ENCODE assay signal across 34 cellular contexts in genomic region chr11:27187075-27187847, GRCh38.
A peak's percentile ranks its signal among the peaks of the same experiment; 100 is the strongest.
DNase-seq lines count a peak whose midpoint lies in the region; ATAC-seq, FAIRE-seq and TF ChIP-seq lines count a peak whose summit lies in the region.
"Had no signal": no experiment of that assay in that cellular context is flagged by ENCODE, and none has a peak within 500 bp of the region (broad histone marks: within the 10 kb centered on the region; RNA-seq: fewer than 3 reads in every experiment).

No MANE protein-coding gene starts in this region.

- WGBS in H1 (ENCODE audit: extremely low coverage in 1 of 2, insufficient coverage in 1 of 2, insufficient read length in 1 of 2, insufficient replicate concordance in 2 of 2, low coverage in 1 of 2, low lambda C conversion rate in 2 of 2, missing lambda C conversion rate in 1 of 2), 2 experiments, result 85% methylated on average over 4 of the region's 4 CpGs; no CpG with 5 or more reads in 1 of the 2 experiments
- 74 to 86% methylated on average over 2 to 3 of the region's 4 CpGs for WGBS in mesodermal cell (ENCODE audit: insufficient coverage in 2 of 2), 2 experiments

- H3K4me3 ChIP-seq in H1 (ENCODE audit: extremely low read depth in 1 of 4, insufficient read depth in 2 of 4, low read depth in 3 of 4, low read length in 4 of 4) (no peak overlapping the region), mesodermal cell (ENCODE audit: extremely low read depth, insufficient read depth, low read length, poor library complexity, severe bottlenecking) (no peak overlapping the region)
- H3K4me3 ChIP-seq: GM12878, ovary, Peyer's patch, skin epidermis, suprapubic skin had no signal

- TF ChIP-seq RAD21 in H1 (IDR thresholded peaks at IDR 0.05 in 1 of 2, conservative IDR thresholded peaks at IDR 0.05 in 1 of 2; ENCODE audit: low read depth in 2 of 2, low read length in 2 of 2), result no peak

- no peak overlapping the region for H3K4me3 Mint-ChIP-seq in stimulated activated effector memory CD8-positive, alpha-beta T cell treated with anti-CD3 and anti-CD28 coated beads, Interleukin-12 subunit alpha, Interleukin-12 subunit beta, amount 100 ng/mL, for 72 hours
- H3K4me3 Mint-ChIP-seq: CD4-positive, alpha-beta T cell; effector memory CD8-positive, alpha-beta T cell; natural killer cell had no signal

- no peak overlapping the region for H4K91ac ChIP-seq in H1 (replicated peaks; ENCODE audit: insufficient read length, low read length)

- H3K4ac ChIP-seq in H1 (replicated peaks; ENCODE audit: insufficient read length, low read depth, low read length), result no peak overlapping the region

- POLR2A ChIA-PET in H1 (lab: Charles Lee; ENCODE audit: partially characterized antibody), result no interaction called here

- no peaks in the 10 kb centered on the region for H3K79me2 ChIP-seq in H1 (ENCODE audit: control insufficient read depth in 1 of 2, insufficient read depth in 2 of 2, low read length in 2 of 2)

- H2BK120ac ChIP-seq in H1 (replicated peaks; ENCODE audit: low read depth, low read length), result no peak overlapping the region

- no peak for TF ChIP-seq POLR2A in H1 (IDR thresholded peaks at IDR 0.05; ENCODE audit: control extremely low read depth in 1 of 2, low read depth in 2 of 2, low read length in 2 of 2)

- H3K9ac ChIP-seq in H1 (replicated peaks in 1 of 4; ENCODE audit: extremely low read depth in 1 of 4, low read depth in 3 of 4, low read length in 3 of 4), result no peak overlapping the region

- no peaks in the 10 kb centered on the region for H3K36me3 Mint-ChIP-seq in stimulated activated effector memory CD8-positive, alpha-beta T cell treated with anti-CD3 and anti-CD28 coated beads, Interleukin-12 subunit alpha, Interleukin-12 subunit beta, amount 100 ng/mL, for 72 hours
- H3K36me3 Mint-ChIP-seq: activated naive CD4-positive, alpha-beta T cell treated with anti-CD3 and anti-CD28 coated beads, Interleukin-2, amount 50 U/mL, for 72 hours; natural killer cell had no signal

- H3K4me1 ChIP-seq in H1 (replicated peaks in 1 of 4; ENCODE audit: control insufficient read depth in 3 of 4, insufficient read depth in 4 of 4, low read length in 3 of 4), result no peaks in the 10 kb centered on the region
- H3K4me1 ChIP-seq in mesodermal cell (ENCODE audit: control insufficient read depth, insufficient read depth, low read length, poor library complexity, severe bottlenecking), result peaks cover 18% of the 10 kb centered on the region

- H2BK12ac ChIP-seq in H1 (ENCODE audit: low read depth, low read length), result no peak overlapping the region

- H3K9me3 Mint-ChIP-seq in stimulated activated effector memory CD8-positive, alpha-beta T cell treated with anti-CD3 and anti-CD28 coated beads, Interleukin-12 subunit alpha, Interleukin-12 subunit beta, amount 100 ng/mL, for 72 hours, result no peaks in the 10 kb centered on the region
- H3K9me3 Mint-ChIP-seq: activated naive CD4-positive, alpha-beta T cell treated with anti-CD3 and anti-CD28 coated beads, Interleukin-2, amount 50 U/mL, for 72 hours; CD4-positive, alpha-beta T cell; effector memory CD8-positive, alpha-beta T cell; natural killer cell had no signal

- FAIRE-seq in H1 (lab: Jason Lieb, UNC), result no peak
- FAIRE-seq: colon, GM12878, H54 had no signal

- no peak overlapping the region for H2BK15ac ChIP-seq in H1 (ENCODE audit: low read length)

- no peak overlapping the region for H3K14ac ChIP-seq in H1 (ENCODE audit: insufficient read length)

- peak overlapping the region; percentile 5; the same call in 1 of the 2 replicates for H2BK5ac ChIP-seq in H1 (ENCODE audit: low read depth, low read length)

- H3K4me1 Mint-ChIP-seq in stimulated activated effector memory CD8-positive, alpha-beta T cell treated with anti-CD3 and anti-CD28 coated beads, Interleukin-12 subunit alpha, Interleukin-12 subunit beta, amount 100 ng/mL, for 72 hours, result no peaks in the 10 kb centered on the region
- H3K4me1 Mint-ChIP-seq: natural killer cell had no signal

- CTCF ChIA-PET in H1 (lab: Charles Lee; ENCODE audit: partially characterized antibody), result interaction anchor here (0.7 to 3.7 kb wide), 10 partner anchors 10 to 615 kb away, joined by 3 to 20 read pairs (median 3); partner anchors contain the start of gene MUC15

- no peak for TF ChIP-seq CTCF in H1 (IDR thresholded peaks at IDR 0.05; ENCODE audit: control extremely low read depth in 1 of 3, insufficient read depth in 1 of 3, low read depth in 1 of 3, low read length in 3 of 3)

- no peak overlapping the region for H2BK20ac ChIP-seq in H1 (ENCODE audit: low read length)

- H3K18ac ChIP-seq in H1 (ENCODE audit: extremely low read depth, low read length), result no peak overlapping the region

- no peaks in the 10 kb centered on the region for H4K20me1 ChIP-seq in H1 (replicated peaks in 1 of 2; ENCODE audit: control insufficient read depth in 1 of 2, insufficient read depth in 2 of 2, low read length in 2 of 2)

- H4K5ac ChIP-seq in H1 (ENCODE audit: insufficient read length, low read depth, low read length), result no peak overlapping the region

- no peak overlapping the region for H4K8ac ChIP-seq in H1 (ENCODE audit: extremely low read depth, insufficient read depth, low read length)

- no peak overlapping the region for H3K27ac Mint-ChIP-seq in stimulated activated effector memory CD8-positive, alpha-beta T cell treated with anti-CD3 and anti-CD28 coated beads, Interleukin-12 subunit alpha, Interleukin-12 subunit beta, amount 100 ng/mL, for 72 hours
- H3K27ac Mint-ChIP-seq: activated naive CD4-positive, alpha-beta T cell treated with anti-CD3 and anti-CD28 coated beads, Interleukin-2, amount 50 U/mL, for 72 hours; CD4-positive, alpha-beta T cell; effector memory CD8-positive, alpha-beta T cell; natural killer cell had no signal

- no peak overlapping the region for H3K23ac ChIP-seq in H1 (ENCODE audit: insufficient read length)

- TF ChIP-seq EP300 in H1 (IDR thresholded peaks at IDR 0.05; ENCODE audit: borderline replicate concordance in 1 of 2, low read depth in 2 of 2, low read length in 2 of 2), result no peak

- no peaks in the 10 kb centered on the region for H3K79me1 ChIP-seq in H1 (ENCODE audit: low read depth, low read length)

- no peak overlapping the region for H3K56ac ChIP-seq in H1 (replicated peaks; ENCODE audit: insufficient read length, low read depth, low read length)

- no peaks in the 10 kb centered on the region for H3K27me3 ChIP-seq in H1 (replicated peaks in 1 of 4; ENCODE audit: control insufficient read depth in 3 of 4, extremely low read depth in 1 of 4, insufficient read depth in 3 of 4, low read length in 3 of 4)
- H3K27me3 ChIP-seq: ovary, Peyer's patch, suprapubic skin had no signal

- H3K9me3 ChIP-seq in H1 (ENCODE audit: insufficient read depth in 2 of 2, low read depth in 1 of 2, low read length in 1 of 2) (no peaks in the 10 kb centered on the region), mesodermal cell (ENCODE audit: control insufficient read depth, low read length) (peaks cover 5% of the 10 kb centered on the region)
- H3K9me3 ChIP-seq: ovary, Peyer's patch, suprapubic skin had no signal

- no peaks in the 10 kb centered on the region for H3K23me2 ChIP-seq in H1 (ENCODE audit: low read depth, low read length)

- no peak overlapping the region; the same call in 1 of the 2 replicates for H2AK5ac ChIP-seq in H1 (ENCODE audit: low read depth, low read length)

- DNase-seq in NCI-H2227 treated with DMSO at 0.1 percent for 48 hours (lab: John Stamatoyannopoulos, UW) (peak; percentile 14), H1 (ENCODE audit: low read depth in 1 of 2, low spot score in 2 of 2) (no peak), nucleus accumbens (lab: John Stamatoyannopoulos, UW) (no peak), kidney glomerular epithelial cell (lab: John Stamatoyannopoulos, UW) (no peak)
- no peak for DNase-seq in stimulated activated effector memory CD8-positive, alpha-beta T cell treated with anti-CD3 and anti-CD28 coated beads, Interleukin-12 subunit alpha, Interleukin-12 subunit beta, amount 100 ng/mL, for 72 hours (ENCODE audit: low spot score in 2 of 2)
- no peak for DNase-seq in activated CD8-positive, alpha-beta memory T cell treated with anti-CD3 and anti-CD28 coated beads, Interleukin-2, amount 50 U/mL, for 48 hours
- DNase-seq: activated CD4-positive, alpha-beta T cell treated with anti-CD3 and anti-CD28 coated beads for 4 hours; activated effector memory CD4-positive, alpha-beta T cell treated with Interleukin-2 at 50 U/mL for 16 hours; activated T-cell treated with anti-CD3 and anti-CD28 coated beads for 4 hours; anterior cingulate cortex; CD4-positive, alpha-beta T cell; effector memory CD8-positive, alpha-beta T cell; glutamatergic neuron; islet precursor cell; midbrain; natural killer cell; NCI-H1436 treated with DMSO at 0.1 percent for 48 hours; NCI-H2081 treated with DMSO at 0.1 percent for 48 hours; NCI-H748 treated with DMSO at 0.1 percent for 48 hours; ovary; Peyer's patch; retina; SHP77 treated with DMSO at 0.1 percent for 48 hours; stimulated activated naive CD4-positive, alpha-beta T cell treated with Interleukin-2 at 50 U/mL for 16 hours; T-helper 9 cell had no signal

- no peak overlapping the region for H3K4me2 ChIP-seq in H1 (ENCODE audit: insufficient read depth in 1 of 2, low read depth in 2 of 2, low read length in 2 of 2)

- H3K36me3 ChIP-seq in H1 (ENCODE audit: control insufficient read depth in 2 of 4, insufficient read depth in 4 of 4, low read length in 3 of 4) (no peaks in the 10 kb centered on the region), mesodermal cell (ENCODE audit: control insufficient read depth, insufficient read depth, low read length) (no peaks in the 10 kb centered on the region)
- H3K36me3 ChIP-seq: ovary, Peyer's patch, suprapubic skin had no signal

- ATAC-seq in stimulated activated effector memory CD8-positive, alpha-beta T cell treated with anti-CD3 and anti-CD28 coated beads, Interleukin-12 subunit alpha, Interleukin-12 subunit beta, amount 100 ng/mL, for 72 hours, result peak; percentile 54
- ATAC-seq: activated naive CD4-positive, alpha-beta T cell treated with anti-CD3 and anti-CD28 coated beads, Interleukin-2, amount 50 U/mL, for 72 hours; effector memory CD8-positive, alpha-beta T cell; esophagus mucosa; GM12878; natural killer cell had no signal

- H3K27ac ChIP-seq in H1 (ENCODE audit: low read depth, low read length) (no peak overlapping the region), mesodermal cell (ENCODE audit: low read depth, low read length, severe bottlenecking) (peak overlapping the region; percentile 77)
- H3K27ac ChIP-seq: ovary, skin epidermis, suprapubic skin, VCaP had no signal

- no peak overlapping the region for H2AFZ ChIP-seq in H1 (ENCODE audit: low read length)

TF ChIP-seq in H1, 55 proteins besides CTCF, POLR2A, EP300 and RAD21 (continues in another document):
- no peak for TF ChIP-seq TAF1 (IDR thresholded peaks at IDR 0.05; ENCODE audit: low read depth, low read length)
- TF ChIP-seq POLR2AphosphoS5 (IDR thresholded peaks at IDR 0.05; ENCODE audit: low read depth, low read length), result no peak
- TF ChIP-seq SIX5 (IDR thresholded peaks at IDR 0.05; ENCODE audit: low read depth, low read length), result no peak
- no peak for TF ChIP-seq SIN3A (conservative IDR thresholded peaks at IDR 0.05 in 1 of 2, IDR thresholded peaks at IDR 0.05 in 1 of 2; ENCODE audit: low read depth in 1 of 2, low read length in 2 of 2)
- TF ChIP-seq MAFK (IDR thresholded peaks at IDR 0.05; ENCODE audit: low read depth, low read length), result no peak
